Comparison of ENCODE assay signal across 10 cellular contexts in the genomic region with DNA sequence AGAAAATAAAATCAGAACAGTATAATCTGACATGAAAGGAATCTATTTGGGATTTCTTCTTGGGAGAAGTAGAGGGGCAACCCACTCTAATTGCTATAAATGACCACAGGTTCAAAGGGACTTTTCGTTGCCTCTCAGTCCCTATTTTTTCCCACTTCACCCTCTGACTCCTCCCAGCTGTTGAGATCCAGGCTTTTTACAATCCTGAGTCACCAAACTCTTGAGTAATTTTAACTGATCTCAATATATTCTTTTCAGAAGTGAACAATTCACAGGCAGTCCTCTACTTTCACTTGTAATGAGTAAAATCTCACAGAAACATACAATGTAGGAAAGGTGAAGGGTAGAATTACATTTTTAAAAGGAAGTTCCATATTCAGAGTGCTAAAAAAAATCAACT. TPM values are rescaled to one million over a fixed set of nuclear protein-coding genes. Genes with fewer than 3 reads are reported as not detected.
A peak's percentile ranks its signal among the peaks of the same experiment; 100 is the strongest.
DNase-seq lines count a peak whose midpoint lies in the region; FAIRE-seq lines count a peak whose summit lies in the region.
"Had no signal": no experiment of that assay in that cellular context is flagged by ENCODE, and none has a peak within 500 bp of the region (broad histone marks: within the 10 kb centered on the region; RNA-seq: fewer than 3 reads in every experiment).

No MANE protein-coding gene starts in this region.

- H3K4me3 ChIP-seq in adipocyte (ENCODE audit: low read length) (peak overlapping the region; percentile 76), subcutaneous abdominal adipose tissue (ENCODE audit: low read depth in 1 of 5, low read length in 5 of 5) (peak overlapping the region in 1 of 5 donors; percentile 4)
- H3K4me3 ChIP-seq: ascending aorta had no signal

- H3K27ac ChIP-seq in subcutaneous abdominal adipose tissue (ENCODE audit: low read depth, low read length), result peak overlapping the region; percentile 62
- H3K27ac ChIP-seq: ascending aorta had no signal

- peaks cover 55% of the 10 kb centered on the region for H3K4me1 ChIP-seq in adipocyte (ENCODE audit: control insufficient read depth, insufficient read depth, low read length)
- H3K4me1 ChIP-seq in subcutaneous abdominal adipose tissue (ENCODE audit: control insufficient read depth in 5 of 5, insufficient read depth in 5 of 5, low read length in 5 of 5), result peaks cover 0 to 47% (median 36%) of the 10 kb centered on the region in 5 donors

- FAIRE-seq in RCC 7860 (lab: Jason Lieb, UNC), result no peak

- H3K27me3 ChIP-seq in adipocyte (replicated peaks; ENCODE audit: control insufficient read depth, insufficient read depth, low read length), result no peaks in the 10 kb centered on the region
- no peaks in the 10 kb centered on the region for H3K27me3 ChIP-seq in subcutaneous abdominal adipose tissue (ENCODE audit: control insufficient read depth in 5 of 5, insufficient read depth in 4 of 5, low read length in 5 of 5)
- H3K27me3 ChIP-seq: ascending aorta had no signal

- peak overlapping the region; percentile 70 for H3K9ac ChIP-seq in adipocyte (ENCODE audit: low read length)
- peak overlapping the region in 1 of 5 donors; percentile 35 for H3K9ac ChIP-seq in subcutaneous abdominal adipose tissue (ENCODE audit: low read length in 5 of 5)

- DNase-seq in HCEC 1CT (peak; percentile 76), adipocyte (ENCODE audit: low read depth) (peak; percentile 84), hepatic stellate cell (ENCODE audit: low spot score) (peak; percentile 60), NCI-H1930 (lab: John Stamatoyannopoulos, UW) (no peak), RCC 7860 (ENCODE audit: low spot score) (no peak), SK-N-DZ (ENCODE audit: low spot score) (no peak), occipital lobe (lab: John Stamatoyannopoulos, UW) (no peak)
- DNase-seq: Calu3 had no signal

- H3K9me3 ChIP-seq in adipocyte (ENCODE audit: control insufficient read depth, low read length), result no peaks in the 10 kb centered on the region
- H3K9me3 ChIP-seq in subcutaneous abdominal adipose tissue (ENCODE audit: control insufficient read depth in 5 of 5, low read length in 5 of 5), result no peaks in the 10 kb centered on the region
- H3K9me3 ChIP-seq: ascending aorta had no signal

- H3K36me3 ChIP-seq in adipocyte (ENCODE audit: control insufficient read depth, insufficient read depth, low read length, severe bottlenecking) (no peaks in the 10 kb centered on the region), subcutaneous abdominal adipose tissue (ENCODE audit: control insufficient read depth in 5 of 5, insufficient read depth in 5 of 5, low read length in 5 of 5) (peaks cover 0 to 16% (median 0%) of the 10 kb centered on the region in 5 donors)
- H3K36me3 ChIP-seq: ascending aorta had no signal

RNA-seq across cellular contexts. Expression of a gene that starts 44.6 kb away (rescaled TPM):
- polyA plus RNA-seq in SK-N-DZ (2014; cell fraction: cytosol; rRNA removed), result 1.3 and 1.4 TPM in 2 replicates
- 2.4 and 3.3 TPM in 2 replicates for polyA plus RNA-seq in SK-N-DZ (2014; cell fraction: nucleus; rRNA removed)
- total RNA-seq in occipital lobe, result 20.9 TPM

Comparison
In these comparisons a context has a peak if more than half of its experiments do, and no peak if none do; other contexts are left out.
1. DNase-seq: peak in HCEC 1CT (single experiment), adipocyte (single experiment) and hepatic stellate cell (single experiment); none in NCI-H1930 (0 of 2), RCC 7860 (single experiment), SK-N-DZ (single experiment) and occipital lobe (single experiment).